1 cellular context compared by ENCODE assay signal in the genomic region with DNA sequence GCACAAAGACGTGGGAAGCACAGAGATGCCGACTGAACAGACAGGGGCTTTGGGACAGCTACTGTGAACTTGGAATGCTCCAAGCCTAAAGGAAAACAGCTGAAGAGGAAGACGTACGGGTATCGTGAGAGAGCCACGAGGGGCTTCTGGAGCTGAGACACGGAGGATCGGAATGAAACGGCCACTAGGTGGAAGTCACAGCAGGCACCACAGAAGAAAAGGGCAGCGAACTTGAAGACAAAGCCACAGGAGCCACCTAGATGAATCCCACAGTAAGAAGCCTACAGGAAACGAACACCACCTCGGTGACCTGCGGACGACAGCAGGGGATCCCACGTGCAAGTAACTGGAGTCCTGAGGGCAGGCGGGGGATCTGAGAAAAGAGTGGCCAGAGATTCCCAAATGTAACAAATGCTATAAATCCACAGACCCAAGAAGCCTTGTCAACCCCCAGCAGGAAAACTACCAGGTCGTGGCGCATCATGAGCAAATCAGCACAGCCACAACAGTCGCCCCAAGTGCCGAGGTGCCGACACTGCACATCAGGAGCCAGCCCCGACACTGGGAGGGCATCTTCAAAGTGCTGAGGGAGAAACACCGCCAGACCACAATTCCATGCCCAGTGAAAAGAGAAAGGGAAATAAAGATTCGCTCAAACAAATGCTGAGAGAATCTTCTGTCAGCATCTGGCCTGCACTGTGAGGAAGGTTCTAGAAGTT.
TF ChIP-seq lines count a peak whose summit lies in the region.

No MANE protein-coding gene starts in this region.

TF ChIP-seq in HCT116, 20 proteins besides CTCF, POLR2A, EP300 and RAD21 (continued from another document):
- TF ChIP-seq SIN3A (IDR thresholded peaks at IDR 0.05; ENCODE audit: low read depth) (no peak), FOSL1 (IDR thresholded peaks at IDR 0.05; ENCODE audit: low read depth) (no peak), ZNF274 (IDR thresholded peaks at IDR 0.05; ENCODE audit: low read depth, low read length) (no peak), ELF1 (IDR thresholded peaks at IDR 0.05; ENCODE audit: borderline replicate concordance, low read depth) (no peak), EGR1 (IDR thresholded peaks at IDR 0.05; ENCODE audit: low read depth) (no peak), JUND (IDR thresholded peaks at IDR 0.05) (no peak), ZFX (IDR thresholded peaks at IDR 0.05) (no peak)
- TF ChIP-seq, protein P1, sequence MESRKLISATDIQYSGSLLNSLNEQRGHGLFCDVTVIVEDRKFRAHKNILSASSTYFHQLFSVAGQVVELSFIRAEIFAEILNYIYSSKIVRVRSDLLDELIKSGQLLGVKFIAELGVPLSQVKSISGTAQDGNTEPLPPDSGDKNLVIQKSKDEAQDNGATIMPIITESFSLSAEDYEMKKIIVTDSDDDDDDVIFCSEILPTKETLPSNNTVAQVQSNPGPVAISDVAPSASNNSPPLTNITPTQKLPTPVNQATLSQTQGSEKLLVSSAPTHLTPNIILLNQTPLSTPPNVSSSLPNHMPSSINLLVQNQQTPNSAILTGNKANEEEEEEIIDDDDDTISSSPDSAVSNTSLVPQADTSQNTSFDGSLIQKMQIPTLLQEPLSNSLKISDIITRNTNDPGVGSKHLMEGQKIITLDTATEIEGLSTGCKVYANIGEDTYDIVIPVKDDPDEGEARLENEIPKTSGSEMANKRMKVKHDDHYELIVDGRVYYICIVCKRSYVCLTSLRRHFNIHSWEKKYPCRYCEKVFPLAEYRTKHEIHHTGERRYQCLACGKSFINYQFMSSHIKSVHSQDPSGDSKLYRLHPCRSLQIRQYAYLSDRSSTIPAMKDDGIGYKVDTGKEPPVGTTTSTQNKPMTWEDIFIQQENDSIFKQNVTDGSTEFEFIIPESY (IDR thresholded peaks at IDR 0.05; ENCODE audit: extremely low read depth, insufficient replicate concordance, low read length), result no peak
- TF ChIP-seq, protein P2, sequence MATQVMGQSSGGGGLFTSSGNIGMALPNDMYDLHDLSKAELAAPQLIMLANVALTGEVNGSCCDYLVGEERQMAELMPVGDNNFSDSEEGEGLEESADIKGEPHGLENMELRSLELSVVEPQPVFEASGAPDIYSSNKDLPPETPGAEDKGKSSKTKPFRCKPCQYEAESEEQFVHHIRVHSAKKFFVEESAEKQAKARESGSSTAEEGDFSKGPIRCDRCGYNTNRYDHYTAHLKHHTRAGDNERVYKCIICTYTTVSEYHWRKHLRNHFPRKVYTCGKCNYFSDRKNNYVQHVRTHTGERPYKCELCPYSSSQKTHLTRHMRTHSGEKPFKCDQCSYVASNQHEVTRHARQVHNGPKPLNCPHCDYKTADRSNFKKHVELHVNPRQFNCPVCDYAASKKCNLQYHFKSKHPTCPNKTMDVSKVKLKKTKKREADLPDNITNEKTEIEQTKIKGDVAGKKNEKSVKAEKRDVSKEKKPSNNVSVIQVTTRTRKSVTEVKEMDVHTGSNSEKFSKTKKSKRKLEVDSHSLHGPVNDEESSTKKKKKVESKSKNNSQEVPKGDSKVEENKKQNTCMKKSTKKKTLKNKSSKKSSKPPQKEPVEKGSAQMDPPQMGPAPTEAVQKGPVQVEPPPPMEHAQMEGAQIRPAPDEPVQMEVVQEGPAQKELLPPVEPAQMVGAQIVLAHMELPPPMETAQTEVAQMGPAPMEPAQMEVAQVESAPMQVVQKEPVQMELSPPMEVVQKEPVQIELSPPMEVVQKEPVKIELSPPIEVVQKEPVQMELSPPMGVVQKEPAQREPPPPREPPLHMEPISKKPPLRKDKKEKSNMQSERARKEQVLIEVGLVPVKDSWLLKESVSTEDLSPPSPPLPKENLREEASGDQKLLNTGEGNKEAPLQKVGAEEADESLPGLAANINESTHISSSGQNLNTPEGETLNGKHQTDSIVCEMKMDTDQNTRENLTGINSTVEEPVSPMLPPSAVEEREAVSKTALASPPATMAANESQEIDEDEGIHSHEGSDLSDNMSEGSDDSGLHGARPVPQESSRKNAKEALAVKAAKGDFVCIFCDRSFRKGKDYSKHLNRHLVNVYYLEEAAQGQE (IDR thresholded peaks at IDR 0.05; ENCODE audit: low read depth), result no peak
